Comparison of ENCODE assay signal across 1 cellular context in genomic region chr14:77864085-77864484, GRCh38.
TF ChIP-seq lines count a peak whose summit lies in the region.

No MANE protein-coding gene starts in this region.

TF ChIP-seq in K562, 482 proteins besides CTCF, POLR2A, EP300 and RAD21 (continued from another document):
- TF ChIP-seq ARID1B (IDR thresholded peaks at IDR 0.05) (peak; percentile 50), KLF13 (tag; IDR thresholded peaks at IDR 0.05; ENCODE audit: borderline replicate concordance, low read depth) (no peak), DPF2 (IDR thresholded peaks at IDR 0.05) (0 out of 2 replicates have a peak, but pooled peaks have one; percentile 48), ZBTB17 (CRISPR knock-in tag; IDR thresholded peaks at IDR 0.05) (no peak), RERE (CRISPR knock-in tag; IDR thresholded peaks at IDR 0.05; ENCODE audit: borderline replicate concordance) (no peak), BRF1 (IDR thresholded peaks at IDR 0.05; ENCODE audit: borderline replicate concordance, extremely low read depth, insufficient read length) (no peak), FOXA3 (CRISPR knock-in tag; conservative IDR thresholded peaks at IDR 0.05 in 1 of 2, IDR thresholded peaks at IDR 0.05 in 1 of 2) (peak; percentile 88), ETV1 (tag; conservative IDR thresholded peaks at IDR 0.05; ENCODE audit: low read depth) (no peak), NONO (IDR thresholded peaks at IDR 0.05; ENCODE audit: low read depth in 2 of 2, low read length in 1 of 2) (no peak), SMARCA5 (IDR thresholded peaks at IDR 0.05) (no peak), ATF7 (IDR thresholded peaks at IDR 0.05) (no peak), USF1 (CRISPR knock-in tag; IDR thresholded peaks at IDR 0.05) (no peak), MBD2 (IDR thresholded peaks at IDR 0.05; ENCODE audit: borderline replicate concordance, low read depth) (no peak), KDM2B (CRISPR knock-in tag; IDR thresholded peaks at IDR 0.05) (no peak), HINFP (tag; conservative IDR thresholded peaks at IDR 0.05; ENCODE audit: low read depth) (no peak), CEBPB (tag; IDR thresholded peaks at IDR 0.05) (peak; percentile 85), ARID4B (CRISPR knock-in tag; IDR thresholded peaks at IDR 0.05) (no peak), FOXA1 (IDR thresholded peaks at IDR 0.05; ENCODE audit: borderline replicate concordance) (0 out of 2 replicates have a peak, but pooled peaks have one; percentile 37), ZNF280B (CRISPR knock-in tag; IDR thresholded peaks at IDR 0.05) (no peak), NCOA4 (IDR thresholded peaks at IDR 0.05; ENCODE audit: partially characterized antibody) (no peak), CSDE1 (IDR thresholded peaks at IDR 0.05) (no peak)
